1 cellular context compared by ENCODE assay signal in genomic region chr3:72571052-72571451, GRCh38.
TF ChIP-seq lines count a peak whose summit lies in the region.

No MANE protein-coding gene starts in this region.

TF ChIP-seq in HepG2, 621 proteins besides CTCF, POLR2A, EP300 and RAD21 (continued from another document and continues in another):
- peak; percentile 84 for TF ChIP-seq ZBED4 (CRISPR knock-in tag; IDR thresholded peaks at IDR 0.05; ENCODE audit: borderline replicate concordance)
- TF ChIP-seq EZH2 (conservative IDR thresholded peaks at IDR 0.05; ENCODE audit: low read depth, low read length) = no peak
- peak; percentile 34; the same call in 1 of the 2 replicates for TF ChIP-seq CREM (IDR thresholded peaks at IDR 0.05)
- no peak for TF ChIP-seq CREM (CRISPR knock-in tag; IDR thresholded peaks at IDR 0.05)
- TF ChIP-seq KLF9 (CRISPR knock-in tag; IDR thresholded peaks at IDR 0.05; ENCODE audit: low read depth) = no peak
- TF ChIP-seq SRF (IDR thresholded peaks at IDR 0.05; ENCODE audit: low read depth, low read length) = no peak
- peak; percentile 22; the same call in 1 of the 2 replicates for TF ChIP-seq POLR2G (IDR thresholded peaks at IDR 0.05; ENCODE audit: low read depth, low read length)
- TF ChIP-seq RFXAP (CRISPR knock-in tag; IDR thresholded peaks at IDR 0.05; ENCODE audit: borderline replicate concordance) = no peak
- no peak for TF ChIP-seq ZNF883 (CRISPR knock-in tag; IDR thresholded peaks at IDR 0.05; ENCODE audit: not compliant biosample characterization)
- TF ChIP-seq TRAFD1 (CRISPR knock-in tag; IDR thresholded peaks at IDR 0.05; ENCODE audit: borderline replicate concordance) = no peak
- TF ChIP-seq, protein P1, sequence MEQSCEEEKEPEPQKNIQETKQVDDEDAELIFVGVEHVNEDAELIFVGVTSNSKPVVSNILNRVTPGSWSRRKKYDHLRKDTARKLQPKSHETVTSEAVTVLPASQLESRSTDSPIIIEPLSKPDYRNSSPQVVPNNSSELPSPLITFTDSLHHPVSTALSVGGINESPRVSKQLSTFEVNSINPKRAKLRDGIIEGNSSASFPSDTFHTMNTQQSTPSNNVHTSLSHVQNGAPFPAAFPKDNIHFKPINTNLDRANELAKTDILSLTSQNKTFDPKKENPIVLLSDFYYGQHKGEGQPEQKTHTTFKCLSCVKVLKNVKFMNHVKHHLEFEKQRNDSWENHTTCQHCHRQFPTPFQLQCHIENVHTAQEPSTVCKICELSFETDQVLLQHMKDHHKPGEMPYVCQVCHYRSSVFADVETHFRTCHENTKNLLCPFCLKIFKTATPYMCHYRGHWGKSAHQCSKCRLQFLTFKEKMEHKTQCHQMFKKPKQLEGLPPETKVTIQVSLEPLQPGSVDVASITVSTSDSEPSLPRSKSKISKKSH (CRISPR knock-in tag; IDR thresholded peaks at IDR 0.05; ENCODE audit: borderline replicate concordance) = no peak
- no peak for TF ChIP-seq ZNF281 (CRISPR knock-in tag; IDR thresholded peaks at IDR 0.05; ENCODE audit: borderline replicate concordance)
- TF ChIP-seq HNF4G (IDR thresholded peaks at IDR 0.05; ENCODE audit: borderline replicate concordance, low read depth, low read length) = 0 out of 2 replicates have a peak, but pooled peaks have one; percentile 23
- TF ChIP-seq HNF4G (CRISPR knock-in tag; IDR thresholded peaks at IDR 0.05; ENCODE audit: borderline replicate concordance, low read depth) = no peak
- no peak for TF ChIP-seq CEBPZ (IDR thresholded peaks at IDR 0.05; ENCODE audit: low read length)
- TF ChIP-seq SP1 (IDR thresholded peaks at IDR 0.05) = no peak
- TF ChIP-seq SP1 (CRISPR knock-in tag; IDR thresholded peaks at IDR 0.05) = no peak
- no peak for TF ChIP-seq TCF12 (IDR thresholded peaks at IDR 0.05)
- TF ChIP-seq TCF12 (CRISPR knock-in tag; IDR thresholded peaks at IDR 0.05) = peak; percentile 29; the same call in 1 of the 2 replicates
- no peak for TF ChIP-seq TBX3 (IDR thresholded peaks at IDR 0.05; ENCODE audit: borderline replicate concordance)
- no peak for TF ChIP-seq PBX2 (CRISPR knock-in tag; IDR thresholded peaks at IDR 0.05)
- TF ChIP-seq PAF1 (CRISPR knock-in tag; IDR thresholded peaks at IDR 0.05) = no peak
- no peak for TF ChIP-seq FLYWCH1 (CRISPR knock-in tag; IDR thresholded peaks at IDR 0.05)
- no peak for TF ChIP-seq TRIM24 (CRISPR knock-in tag; IDR thresholded peaks at IDR 0.05)
- no peak for TF ChIP-seq ZZZ3 (CRISPR knock-in tag; IDR thresholded peaks at IDR 0.05; ENCODE audit: borderline replicate concordance)
- TF ChIP-seq RARG (CRISPR knock-in tag; IDR thresholded peaks at IDR 0.05; ENCODE audit: low read depth) = no peak
- TF ChIP-seq ZNF460 (CRISPR knock-in tag; IDR thresholded peaks at IDR 0.05; ENCODE audit: borderline replicate concordance) = no peak
- TF ChIP-seq ZNF589 (CRISPR knock-in tag; conservative IDR thresholded peaks at IDR 0.05) = no peak
- TF ChIP-seq STAT5B (CRISPR knock-in tag; IDR thresholded peaks at IDR 0.05) = no peak
- TF ChIP-seq, protein P2, sequence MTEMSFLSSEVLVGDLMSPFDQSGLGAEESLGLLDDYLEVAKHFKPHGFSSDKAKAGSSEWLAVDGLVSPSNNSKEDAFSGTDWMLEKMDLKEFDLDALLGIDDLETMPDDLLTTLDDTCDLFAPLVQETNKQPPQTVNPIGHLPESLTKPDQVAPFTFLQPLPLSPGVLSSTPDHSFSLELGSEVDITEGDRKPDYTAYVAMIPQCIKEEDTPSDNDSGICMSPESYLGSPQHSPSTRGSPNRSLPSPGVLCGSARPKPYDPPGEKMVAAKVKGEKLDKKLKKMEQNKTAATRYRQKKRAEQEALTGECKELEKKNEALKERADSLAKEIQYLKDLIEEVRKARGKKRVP (CRISPR knock-in tag; IDR thresholded peaks at IDR 0.05) = no peak
- no peak for TF ChIP-seq MBD4 (IDR thresholded peaks at IDR 0.05; ENCODE audit: borderline replicate concordance, low read length)
- TF ChIP-seq ETS1 (CRISPR knock-in tag; IDR thresholded peaks at IDR 0.05) = no peak
- no peak for TF ChIP-seq PCBP1 (IDR thresholded peaks at IDR 0.05; ENCODE audit: borderline replicate concordance, low read depth, low read length)
- TF ChIP-seq ZNF550 (CRISPR knock-in tag; IDR thresholded peaks at IDR 0.05; ENCODE audit: borderline replicate concordance) = no peak
- TF ChIP-seq ESRRA (CRISPR knock-in tag; IDR thresholded peaks at IDR 0.05; ENCODE audit: low read depth) = no peak
- TF ChIP-seq ZNF543 (CRISPR knock-in tag; IDR thresholded peaks at IDR 0.05) = no peak
- TF ChIP-seq POLR2AphosphoS5 (IDR thresholded peaks at IDR 0.05; ENCODE audit: low read depth, low read length) = peak; percentile 49
- TF ChIP-seq NKX3-1 (CRISPR knock-in tag; IDR thresholded peaks at IDR 0.05) = 0 out of 2 replicates have a peak, but pooled peaks have one; percentile 27
- TF ChIP-seq CENPBD1 (CRISPR knock-in tag; IDR thresholded peaks at IDR 0.05; ENCODE audit: borderline replicate concordance, low read depth) = no peak
- no peak for TF ChIP-seq LRRFIP1 (CRISPR knock-in tag; conservative IDR thresholded peaks at IDR 0.05)
- no peak for TF ChIP-seq ZFP82 (CRISPR knock-in tag; IDR thresholded peaks at IDR 0.05; ENCODE audit: borderline replicate concordance)
- TF ChIP-seq MIXL1 (CRISPR knock-in tag; IDR thresholded peaks at IDR 0.05) = peak; percentile 92
- TF ChIP-seq FOXO1 (CRISPR knock-in tag; IDR thresholded peaks at IDR 0.05) = peak; percentile 84
- TF ChIP-seq PRPF4 (IDR thresholded peaks at IDR 0.05; ENCODE audit: low read depth, low read length, poor library complexity, severe bottlenecking) = no peak
- no peak for TF ChIP-seq U2AF1 (optimal IDR thresholded peaks at IDR 0.05; ENCODE audit: low read depth, low read length)
- no peak for TF ChIP-seq HNRNPH1 (optimal IDR thresholded peaks at IDR 0.05; ENCODE audit: low read depth, low read length)
